ENCODE assay signal across 18 cellular contexts in genomic region chr3:70071138-70071537, GRCh38.
"Had no signal": no experiment of that assay in that cellular context is flagged by ENCODE, and none has a peak within 500 bp of the region (broad histone marks: within the 10 kb centered on the region; RNA-seq: fewer than 3 reads in every experiment).

No MANE protein-coding gene starts in this region.

- H3K27me3 ChIP-seq: breast epithelium, tibial nerve had no signal

- DNase-seq: activated CD4-positive, alpha-beta T cell treated with anti-CD3 and anti-CD28 coated beads, Interleukin-2, amount 10 ng/mL, durations not matched to agents 24 days and 14 days; activated CD4-positive, CD25-positive, alpha-beta regulatory T cell; activated CD8-positive, alpha-beta memory T cell treated with anti-CD3 and anti-CD28 coated beads, Interleukin-2, amount 50 U/mL, for 48 hours; activated naive CD8-positive, alpha-beta T cell treated with anti-CD3 and anti-CD28 coated beads, Interleukin-2, amount 10 ng/mL, durations not matched to agents 7 days and 5 days; cerebellar nuclear complex; effector memory CD8-positive, alpha-beta T cell; gastrocnemius medialis; left ventricle myocardium superior; naive thymus-derived CD8-positive, alpha-beta T cell; stimulated activated CD4-positive, alpha-beta T cell treated with anti-CD3 and anti-CD28 coated beads, Interleukin-1b, Interleukin-23, amount 100 ng/mL, for 48 hours; stimulated activated naive CD8-positive, alpha-beta T cell treated with anti-CD3 and anti-CD28 coated beads, Interleukin-15, amount 100 ng/mL, for 72 hours; SW 1271 had no signal

- H3K36me3 Mint-ChIP-seq: activated naive CD8-positive, alpha-beta T cell treated with anti-CD3 and anti-CD28 coated beads, Interleukin-2, amount 10 ng/mL, durations not matched to agents 7 days and 5 days; memory B cell; naive thymus-derived CD8-positive, alpha-beta T cell had no signal

- H3K36me3 ChIP-seq: breast epithelium, gastrocnemius medialis, tibial nerve had no signal

- H3K27ac ChIP-seq: breast epithelium, epithelial cell of prostate, gastrocnemius medialis had no signal

- H3K9me3 ChIP-seq: breast epithelium, gastrocnemius medialis, tibial nerve had no signal

- H3K27ac Mint-ChIP-seq: activated CD4-positive, alpha-beta T cell treated with anti-CD3 and anti-CD28 coated beads, Interleukin-2, amount 10 ng/mL, durations not matched to agents 24 days and 14 days; activated naive CD8-positive, alpha-beta T cell treated with anti-CD3 and anti-CD28 coated beads, Interleukin-2, amount 10 ng/mL, durations not matched to agents 7 days and 5 days; dendritic cell treated with granulocyte-macrophage colony-stimulating factor and Interleukin-4, amounts not matched to agents 40 ng/mL and 50 ng/mL, for 4 days; effector memory CD8-positive, alpha-beta T cell; memory B cell; naive thymus-derived CD8-positive, alpha-beta T cell; stimulated activated naive CD8-positive, alpha-beta T cell treated with anti-CD3 and anti-CD28 coated beads, Interleukin-15, amount 100 ng/mL, for 72 hours had no signal

- ATAC-seq: effector memory CD8-positive, alpha-beta T cell; gastrocnemius medialis; left ventricle myocardium superior; naive thymus-derived CD8-positive, alpha-beta T cell; sciatic nerve; stimulated activated naive CD8-positive, alpha-beta T cell treated with anti-CD3 and anti-CD28 coated beads, Interleukin-15, amount 100 ng/mL, for 72 hours had no signal

- H3K9me3 Mint-ChIP-seq: activated CD4-positive, alpha-beta T cell treated with anti-CD3 and anti-CD28 coated beads, Interleukin-2, amount 10 ng/mL, durations not matched to agents 24 days and 14 days; activated naive CD8-positive, alpha-beta T cell treated with anti-CD3 and anti-CD28 coated beads, Interleukin-2, amount 10 ng/mL, durations not matched to agents 7 days and 5 days; dendritic cell treated with granulocyte-macrophage colony-stimulating factor and Interleukin-4, amounts not matched to agents 40 ng/mL and 50 ng/mL, for 4 days; effector memory CD8-positive, alpha-beta T cell; memory B cell; naive thymus-derived CD8-positive, alpha-beta T cell; stimulated activated naive CD8-positive, alpha-beta T cell treated with anti-CD3 and anti-CD28 coated beads, Interleukin-15, amount 100 ng/mL, for 72 hours had no signal

- H3K4me1 ChIP-seq: breast epithelium, gastrocnemius medialis had no signal

- H3K4me3 Mint-ChIP-seq: activated CD4-positive, alpha-beta T cell treated with anti-CD3 and anti-CD28 coated beads, Interleukin-2, amount 10 ng/mL, durations not matched to agents 24 days and 14 days; activated naive CD8-positive, alpha-beta T cell treated with anti-CD3 and anti-CD28 coated beads, Interleukin-2, amount 10 ng/mL, durations not matched to agents 7 days and 5 days; dendritic cell treated with granulocyte-macrophage colony-stimulating factor and Interleukin-4, amounts not matched to agents 40 ng/mL and 50 ng/mL, for 4 days; effector memory CD8-positive, alpha-beta T cell; memory B cell; naive thymus-derived CD8-positive, alpha-beta T cell; stimulated activated naive CD8-positive, alpha-beta T cell treated with anti-CD3 and anti-CD28 coated beads, Interleukin-15, amount 100 ng/mL, for 72 hours had no signal

- H3K4me1 Mint-ChIP-seq: activated CD4-positive, alpha-beta T cell treated with anti-CD3 and anti-CD28 coated beads, Interleukin-2, amount 10 ng/mL, durations not matched to agents 24 days and 14 days; activated naive CD8-positive, alpha-beta T cell treated with anti-CD3 and anti-CD28 coated beads, Interleukin-2, amount 10 ng/mL, durations not matched to agents 7 days and 5 days; memory B cell; naive thymus-derived CD8-positive, alpha-beta T cell; stimulated activated naive CD8-positive, alpha-beta T cell treated with anti-CD3 and anti-CD28 coated beads, Interleukin-15, amount 100 ng/mL, for 72 hours had no signal
